Comparison of ENCODE assay signal across 12 cellular contexts in genomic region chr4:121050251-121050650, GRCh38. TPM values are rescaled to one million over a fixed set of nuclear protein-coding genes. Genes with fewer than 3 reads are reported as not detected.
DNase-seq lines count a peak whose midpoint lies in the region; ATAC-seq, FAIRE-seq and TF ChIP-seq lines count a peak whose summit lies in the region.
"Had no signal": no experiment of that assay in that cellular context is flagged by ENCODE, and none has a peak within 500 bp of the region (broad histone marks: within the 10 kb centered on the region; RNA-seq: fewer than 3 reads in every experiment).

No MANE protein-coding gene starts in this region.

- intact Hi-C loops in GM12878 (cut with micrococcal nuclease; ENCODE audit: unreplicated experiment): no loop called here
- intact Hi-C loops in right lobe of liver (cut with DNase I): no loop called here
- intact Hi-C loops in CD4-positive, alpha-beta T cell (cut with DNase I, micrococcal nuclease): loop anchor here (5.0 kb wide), 4 partner anchors 43 to 328 kb away; partner anchors contain the start of gene PRDM5 (in 1 of the 2)

- H2BK12ac ChIP-seq in H9 (ENCODE audit: insufficient read length, low read depth, low read length): no peak overlapping the region

- H4K91ac ChIP-seq in H9 (ENCODE audit: insufficient read length, low read depth, low read length): no peak overlapping the region

- no peak overlapping the region for H3K4me3 Mint-ChIP-seq in H9
- no peak overlapping the region for H3K4me3 Mint-ChIP-seq in CD4-positive, alpha-beta T cell
- H3K4me3 Mint-ChIP-seq: IgD-negative memory B cell had no signal

- no peak overlapping the region for H3K27ac Mint-ChIP-seq in H9
- H3K27ac Mint-ChIP-seq in CD4-positive, alpha-beta T cell: no peak overlapping the region
- H3K27ac Mint-ChIP-seq: IgD-negative memory B cell had no signal

- H2AFZ ChIP-seq in H9 (ENCODE audit: low read length): no peak overlapping the region
- no peak overlapping the region for H2AFZ ChIP-seq in GM12878 (ENCODE audit: control insufficient read depth, low read depth, low read length)

- no peak for ATAC-seq in GM12878
- ATAC-seq in right lobe of liver: no peak
- no peak for ATAC-seq in HG03159 (IDR thresholded peaks at IDR 0.05; ENCODE audit: unreplicated experiment)
- ATAC-seq in GM21390 (IDR thresholded peaks at IDR 0.05; ENCODE audit: unreplicated experiment): no peak
- no peak for ATAC-seq in CD4-positive, alpha-beta T cell (ENCODE audit: poor library complexity)

- H3K4me3 ChIP-seq in AG09309 (ENCODE audit: control insufficient read depth, low read depth, low read length) (no peak overlapping the region), GM12878 (no peak overlapping the region), right lobe of liver (no peak overlapping the region)

- no peaks in the 10 kb centered on the region for H3K9me3 Mint-ChIP-seq in H9
- H3K9me3 Mint-ChIP-seq in CD4-positive, alpha-beta T cell: no peaks in the 10 kb centered on the region

- no peak for TF ChIP-seq RAD21 in GM12878 (IDR thresholded peaks at IDR 0.05; ENCODE audit: insufficient read depth, low read depth, low read length)

- POLR2A ChIA-PET in GM12878 (lab: Charles Lee): no interaction called here
- POLR2A ChIA-PET in CD4-positive, alpha-beta T cell (lab: Charles Lee): interaction anchor here (0.7 kb wide), 1 partner anchor 877 kb away, joined by 3 read pairs; no protein-coding TSS in a partner anchor

- RAD21 ChIA-PET in GM12878 (lab: Charles Lee; ENCODE audit: unreplicated experiment): no interaction called here

- no peak overlapping the region for H3K14ac ChIP-seq in H9 (ENCODE audit: insufficient read depth, low read length)

- H3K79me2 ChIP-seq in H9 (ENCODE audit: insufficient read depth, low read length): no peaks in the 10 kb centered on the region
- no peaks in the 10 kb centered on the region for H3K79me2 ChIP-seq in GM12878 (ENCODE audit: control insufficient read depth, insufficient read depth, low read length)

- H2BK5ac ChIP-seq in H9 (ENCODE audit: insufficient read length, low read length): no peak overlapping the region

- no peaks in the 10 kb centered on the region for H3K27me3 Mint-ChIP-seq in H9 (ENCODE audit: low read depth)
- H3K27me3 Mint-ChIP-seq in CD4-positive, alpha-beta T cell: peaks cover 4% of the 10 kb centered on the region

- peaks cover 5 to 7% of the 10 kb centered on the region in 2 experiments; a peak in 3 of 4 replicates for H3K4me1 Mint-ChIP-seq in H9
- peaks cover 6% of the 10 kb centered on the region for H3K4me1 Mint-ChIP-seq in CD4-positive, alpha-beta T cell (ENCODE audit: low read depth)

- no peak overlapping the region for H3K56ac ChIP-seq in H9 (ENCODE audit: insufficient read length, low read depth, low read length)

- no TSS peak for BruUV-seq in GM12878 (replicated peaks; lab: Mats Ljungman, UMichigan)

- H2BK20ac ChIP-seq in H9 (ENCODE audit: low read depth, low read length, poor library complexity, severe bottlenecking): no peak overlapping the region

- H3K36me3 ChIP-seq in GM12878 (ENCODE audit: control insufficient read depth in 2 of 2, insufficient read depth in 2 of 2, low read length in 1 of 2): no peaks in the 10 kb centered on the region
- H3K36me3 ChIP-seq in right lobe of liver: no peaks in the 10 kb centered on the region

- H3K9ac ChIP-seq in H9 (ENCODE audit: extremely low read depth, insufficient read length, low read length) (no peak overlapping the region), GM12878 (ENCODE audit: control insufficient read depth, insufficient read depth, low read length) (no peak overlapping the region)

- SMC1A ChIA-PET in GM12878 (lab: Charles Lee; ENCODE audit: uncharacterized antibody, unreplicated experiment): interaction anchor here (1.3 kb wide), 1 partner anchor 12 kb away, joined by 3 read pairs; no protein-coding TSS in a partner anchor

- peaks cover 3% of the 10 kb centered on the region for H3K4me1 ChIP-seq in H9 (ENCODE audit: insufficient read depth, low read length)
- H3K4me1 ChIP-seq in GM12878 (ENCODE audit: control insufficient read depth, insufficient read depth, low read length): no peaks in the 10 kb centered on the region
- no peaks in the 10 kb centered on the region for H3K4me1 ChIP-seq in right lobe of liver

- no peak overlapping the region for H4K8ac ChIP-seq in H9 (replicated peaks; ENCODE audit: insufficient read length, low read depth, low read length)

- H2AK5ac ChIP-seq in H9 (ENCODE audit: insufficient read length, low read length): no peak overlapping the region

- H3K9me3 ChIP-seq in H9 (ENCODE audit: control insufficient read depth, low read depth, low read length) (no peaks in the 10 kb centered on the region), GM12878 (replicated peaks; ENCODE audit: control insufficient read depth, insufficient read depth, low read length) (no peaks in the 10 kb centered on the region), right lobe of liver (no peaks in the 10 kb centered on the region)
- H3K9me3 ChIP-seq in CD4-positive, alpha-beta T cell (ENCODE audit: control insufficient read depth, low read length): no peaks in the 10 kb centered on the region

- TF ChIP-seq CTCF in AG09309 (IDR thresholded peaks at IDR 0.05; ENCODE audit: control insufficient read depth, insufficient read depth, low read depth, low read length, missing control alignments) (peak; percentile 23), H9 (conservative IDR thresholded peaks at IDR 0.05) (peak; percentile 58), GM12878 (IDR thresholded peaks at IDR 0.05 in 2 of 3, conservative IDR thresholded peaks at IDR 0.05 in 1 of 3; ENCODE audit: control insufficient read depth in 2 of 3, extremely low read depth in 1 of 3, insufficient read depth in 1 of 3, low read depth in 3 of 3, low read length in 3 of 3) (0 out of 6 replicates have a peak, but pooled peaks of 2 of the 3 experiments have one; percentile 4 to 12), right lobe of liver (IDR thresholded peaks at IDR 0.05) (peak; percentile 19 to 28 (median 25))
- no peak for TF ChIP-seq CTCF in CD4-positive, alpha-beta T cell (IDR thresholded peaks at IDR 0.05)

- H3K27me3 ChIP-seq in H9 (ENCODE audit: insufficient read depth, low read length): no peaks in the 10 kb centered on the region
- no peaks in the 10 kb centered on the region; a peak in 2 of 4 replicates for H3K27me3 ChIP-seq in GM12878 (replicated peaks in 1 of 2; ENCODE audit: control insufficient read depth in 2 of 2, insufficient read depth in 2 of 2, low read length in 1 of 2)
- no peaks in the 10 kb centered on the region for H3K27me3 ChIP-seq in right lobe of liver
- no peaks in the 10 kb centered on the region for H3K27me3 ChIP-seq in CD4-positive, alpha-beta T cell (ENCODE audit: control insufficient read depth, insufficient read depth, low read length)

- H4K5ac ChIP-seq in H9 (ENCODE audit: insufficient read length, low read depth, low read length): no peak overlapping the region

- in situ Hi-C loops in GM12878 (cut with MboI): no loop called here

- no peaks in the 10 kb centered on the region for H3K79me1 ChIP-seq in H9 (ENCODE audit: insufficient read depth, low read depth, low read length, poor library complexity, severe bottlenecking)

- H3K23ac ChIP-seq in H9 (ENCODE audit: insufficient read length, low read depth, low read length): no peak overlapping the region

- CTCF ChIA-PET in GM12878 (lab: Yijun Ruan, JAX): interaction anchor here (0.6 to 1.5 kb wide), 3 partner anchors 11 to 197 kb away, joined by 3 to 4 read pairs (median 3); no protein-coding TSS in a partner anchor
- CTCF ChIA-PET in CD4-positive, alpha-beta T cell (lab: Charles Lee): no interaction called here

- H2BK120ac ChIP-seq in H9 (ENCODE audit: low read depth, low read length, poor library complexity, severe bottlenecking): no peak overlapping the region

- H3K18ac ChIP-seq in H9 (ENCODE audit: insufficient read length, low read depth, low read length): no peak overlapping the region

- TF ChIP-seq EP300 in GM12878 (IDR thresholded peaks at IDR 0.05; ENCODE audit: borderline replicate concordance in 1 of 2, control insufficient read depth in 1 of 2, low read depth in 2 of 2, low read length in 2 of 2): no peak

- no peaks in the 10 kb centered on the region for H3K36me3 Mint-ChIP-seq in H9 (ENCODE audit: insufficient read depth in 1 of 3, low read depth in 3 of 3)
- H3K36me3 Mint-ChIP-seq in CD4-positive, alpha-beta T cell (ENCODE audit: low read depth): no peaks in the 10 kb centered on the region
- H3K36me3 Mint-ChIP-seq: IgD-negative memory B cell had no signal

- H3K4me2 ChIP-seq in H9 (ENCODE audit: insufficient read depth, insufficient read length, low read length): no peak overlapping the region
- H3K4me2 ChIP-seq in GM12878 (ENCODE audit: control insufficient read depth, insufficient read depth): no peak overlapping the region

- H3T11ph ChIP-seq in H9 (ENCODE audit: low read length): no peak overlapping the region

- no peak for FAIRE-seq in GM12878 (lab: Jason Lieb, UNC)

- no peaks in the 10 kb centered on the region for H3K23me2 ChIP-seq in H9 (ENCODE audit: insufficient read length, low read depth, low read length, poor library complexity, severe bottlenecking)

- H3K27ac ChIP-seq in H9 (ENCODE audit: insufficient read length, low read depth, low read length): no peak overlapping the region
- no peak overlapping the region for H3K27ac ChIP-seq in GM12878 (ENCODE audit: control insufficient read depth, insufficient read depth)
- H3K27ac ChIP-seq in right lobe of liver: no peak overlapping the region
- H3K27ac ChIP-seq in CD4-positive, alpha-beta T cell (ENCODE audit: low read depth, low read length): no peak overlapping the region

- H2BK15ac ChIP-seq in H9 (ENCODE audit: low read depth, low read length): no peak overlapping the region

- no peak for TF ChIP-seq POLR2A in GM12878 (IDR thresholded peaks at IDR 0.05; ENCODE audit: low read depth, low read length)
- TF ChIP-seq POLR2A in right lobe of liver (IDR thresholded peaks at IDR 0.05): no peak

- H4K20me1 ChIP-seq in H9 (ENCODE audit: control insufficient read depth, insufficient read depth, insufficient read length) (no peaks in the 10 kb centered on the region), GM12878 (ENCODE audit: control insufficient read depth, insufficient read depth) (no peaks in the 10 kb centered on the region)

- DNase-seq in AG09309 (ENCODE audit: low read depth): no peak
- no peak for DNase-seq in H9
- DNase-seq in GM12878 (ENCODE audit: low read depth, low spot score): no peak
- no peak for DNase-seq in right lobe of liver
- DNase-seq in CD4-positive, alpha-beta T cell: no peak
- no peak for DNase-seq in medulla oblongata (ENCODE audit: extremely low spot score)
- DNase-seq: left cardiac atrium, NCI-H526, T1000 had no signal

- H3K4ac ChIP-seq in H9 (ENCODE audit: low read depth, low read length): no peak overlapping the region

RNA-seq across cellular contexts. Expression of gene NDNF, which starts 22.1 kb away (rescaled TPM):
- 0.15 and 0.17 TPM in 2 replicates for total RNA-seq in H9 (2021)
- total RNA-seq in GM12878 (2013; cell fraction: nucleolus; rRNA removed): not detected in 2 replicates
- total RNA-seq in GM12878 (2014; rRNA removed): not detected in 2 replicates
- not detected in 2 replicates for total RNA-seq in GM12878 (2014; rRNA removed; fragmentation: Illumina TruSeq; extraction: Trizol)
- 0.08 and 0.26 TPM in 2 replicates for total RNA-seq in GM12878 (2021)
- polyA plus RNA-seq in GM12878 (2011; ENCODE audit: low read depth): not detected
- not detected in 2 replicates for polyA plus RNA-seq in GM12878 (2011; rRNA removed)
- not detected in 2 replicates for polyA plus RNA-seq in GM12878 (2011; cell fraction: cytosol; rRNA removed)
- not detected in 2 replicates for polyA plus RNA-seq in GM12878 (2011; cell fraction: nucleus; rRNA removed)
- polyA plus RNA-seq in GM12878 (2012): not detected in 2 replicates
- polyA plus RNA-seq in GM12878 (2014; fragmentation: Illumina TruSeq; extraction: Trizol): not detected in 2 replicates
- polyA plus RNA-seq in GM12878 (2014; fragmentation: Nextera tagmentation; extraction: Ambion mirVana): not detected
- polyA plus RNA-seq in GM12878 (2014; rRNA removed): not detected in 2 replicates
- not detected for polyA plus RNA-seq in GM12878 (2016; fragmentation: Nextera tagmentation; extraction: Ambion mirVana)
- not detected in 2 replicates for polyA minus RNA-seq in GM12878 (2011; rRNA and poly(A)+ RNA removed)
- polyA minus RNA-seq in GM12878 (2011; cell fraction: cytosol; rRNA and poly(A)+ RNA removed): not detected in 2 replicates
- not detected in 2 replicates for polyA minus RNA-seq in GM12878 (2011; cell fraction: nucleus; rRNA and poly(A)+ RNA removed)
- under 1 TPM; 0.27 to 0.77 (median 0.52) TPM for total RNA-seq in right lobe of liver
- under 1 TPM in 1 of 2 experiments, not detected in 1; 0.25 TPM for total RNA-seq in CD4-positive, alpha-beta T cell
- polyA plus RNA-seq: IgD-negative memory B cell had no signal

Comparison
In these comparisons a context has a peak if more than half of its experiments do, and no peak if none do; other contexts are left out.
1. intact Hi-C loops: an anchor here in CD4-positive, alpha-beta T cell (5.0 kb wide); none called in GM12878 and right lobe of liver.